ENCODE assay signal across 1 cellular context in genomic region chr4:86977621-86978184, GRCh38.
TF ChIP-seq lines count a peak whose summit lies in the region.

No MANE protein-coding gene starts in this region.

TF ChIP-seq in HEK293, 187 proteins besides CTCF, POLR2A, EP300 and RAD21 (continued from another document and continues in another):
- TF ChIP-seq, protein P1, sequence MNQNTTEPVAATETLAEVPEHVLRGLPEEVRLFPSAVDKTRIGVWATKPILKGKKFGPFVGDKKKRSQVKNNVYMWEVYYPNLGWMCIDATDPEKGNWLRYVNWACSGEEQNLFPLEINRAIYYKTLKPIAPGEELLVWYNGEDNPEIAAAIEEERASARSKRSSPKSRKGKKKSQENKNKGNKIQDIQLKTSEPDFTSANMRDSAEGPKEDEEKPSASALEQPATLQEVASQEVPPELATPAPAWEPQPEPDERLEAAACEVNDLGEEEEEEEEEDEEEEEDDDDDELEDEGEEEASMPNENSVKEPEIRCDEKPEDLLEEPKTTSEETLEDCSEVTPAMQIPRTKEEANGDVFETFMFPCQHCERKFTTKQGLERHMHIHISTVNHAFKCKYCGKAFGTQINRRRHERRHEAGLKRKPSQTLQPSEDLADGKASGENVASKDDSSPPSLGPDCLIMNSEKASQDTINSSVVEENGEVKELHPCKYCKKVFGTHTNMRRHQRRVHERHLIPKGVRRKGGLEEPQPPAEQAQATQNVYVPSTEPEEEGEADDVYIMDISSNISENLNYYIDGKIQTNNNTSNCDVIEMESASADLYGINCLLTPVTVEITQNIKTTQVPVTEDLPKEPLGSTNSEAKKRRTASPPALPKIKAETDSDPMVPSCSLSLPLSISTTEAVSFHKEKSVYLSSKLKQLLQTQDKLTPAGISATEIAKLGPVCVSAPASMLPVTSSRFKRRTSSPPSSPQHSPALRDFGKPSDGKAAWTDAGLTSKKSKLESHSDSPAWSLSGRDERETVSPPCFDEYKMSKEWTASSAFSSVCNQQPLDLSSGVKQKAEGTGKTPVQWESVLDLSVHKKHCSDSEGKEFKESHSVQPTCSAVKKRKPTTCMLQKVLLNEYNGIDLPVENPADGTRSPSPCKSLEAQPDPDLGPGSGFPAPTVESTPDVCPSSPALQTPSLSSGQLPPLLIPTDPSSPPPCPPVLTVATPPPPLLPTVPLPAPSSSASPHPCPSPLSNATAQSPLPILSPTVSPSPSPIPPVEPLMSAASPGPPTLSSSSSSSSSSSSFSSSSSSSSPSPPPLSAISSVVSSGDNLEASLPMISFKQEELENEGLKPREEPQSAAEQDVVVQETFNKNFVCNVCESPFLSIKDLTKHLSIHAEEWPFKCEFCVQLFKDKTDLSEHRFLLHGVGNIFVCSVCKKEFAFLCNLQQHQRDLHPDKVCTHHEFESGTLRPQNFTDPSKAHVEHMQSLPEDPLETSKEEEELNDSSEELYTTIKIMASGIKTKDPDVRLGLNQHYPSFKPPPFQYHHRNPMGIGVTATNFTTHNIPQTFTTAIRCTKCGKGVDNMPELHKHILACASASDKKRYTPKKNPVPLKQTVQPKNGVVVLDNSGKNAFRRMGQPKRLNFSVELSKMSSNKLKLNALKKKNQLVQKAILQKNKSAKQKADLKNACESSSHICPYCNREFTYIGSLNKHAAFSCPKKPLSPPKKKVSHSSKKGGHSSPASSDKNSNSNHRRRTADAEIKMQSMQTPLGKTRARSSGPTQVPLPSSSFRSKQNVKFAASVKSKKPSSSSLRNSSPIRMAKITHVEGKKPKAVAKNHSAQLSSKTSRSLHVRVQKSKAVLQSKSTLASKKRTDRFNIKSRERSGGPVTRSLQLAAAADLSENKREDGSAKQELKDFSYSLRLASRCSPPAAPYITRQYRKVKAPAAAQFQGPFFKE (tag by site-specific recombination; IDR thresholded peaks at IDR 0.05; ENCODE audit: borderline replicate concordance) = no peak
- TF ChIP-seq ZNF184 (tag by site-specific recombination; IDR thresholded peaks at IDR 0.05) = no peak
- TF ChIP-seq ZNF843 (tag by site-specific recombination; IDR thresholded peaks at IDR 0.05) = peak; percentile 46; the same call in 1 of the 2 replicates
- TF ChIP-seq ZBTB49 (tag by site-specific recombination; IDR thresholded peaks at IDR 0.05; ENCODE audit: low read depth) = no peak
- no peak for TF ChIP-seq BCL11B (tag by site-specific recombination; IDR thresholded peaks at IDR 0.05; ENCODE audit: low read depth)
- TF ChIP-seq, protein P2, sequence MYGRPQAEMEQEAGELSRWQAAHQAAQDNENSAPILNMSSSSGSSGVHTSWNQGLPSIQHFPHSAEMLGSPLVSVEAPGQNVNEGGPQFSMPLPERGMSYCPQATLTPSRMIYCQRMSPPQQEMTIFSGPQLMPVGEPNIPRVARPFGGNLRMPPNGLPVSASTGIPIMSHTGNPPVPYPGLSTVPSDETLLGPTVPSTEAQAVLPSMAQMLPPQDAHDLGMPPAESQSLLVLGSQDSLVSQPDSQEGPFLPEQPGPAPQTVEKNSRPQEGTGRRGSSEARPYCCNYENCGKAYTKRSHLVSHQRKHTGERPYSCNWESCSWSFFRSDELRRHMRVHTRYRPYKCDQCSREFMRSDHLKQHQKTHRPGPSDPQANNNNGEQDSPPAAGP (tag by site-specific recombination; IDR thresholded peaks at IDR 0.05) = no peak
- TF ChIP-seq ZNF791 (tag by site-specific recombination; IDR thresholded peaks at IDR 0.05) = no peak
- no peak for TF ChIP-seq ZNF639 (tag by site-specific recombination; IDR thresholded peaks at IDR 0.05)
- TF ChIP-seq ZNF292 (tag by site-specific recombination; IDR thresholded peaks at IDR 0.05; ENCODE audit: borderline replicate concordance, low read depth) = no peak
- no peak for TF ChIP-seq ZNF266 (tag by site-specific recombination; IDR thresholded peaks at IDR 0.05; ENCODE audit: low read depth)
- TF ChIP-seq YY2 (tag by site-specific recombination; IDR thresholded peaks at IDR 0.05) = no peak
- no peak for TF ChIP-seq ZNF18 (tag by site-specific recombination; IDR thresholded peaks at IDR 0.05)
- TF ChIP-seq, protein P3, sequence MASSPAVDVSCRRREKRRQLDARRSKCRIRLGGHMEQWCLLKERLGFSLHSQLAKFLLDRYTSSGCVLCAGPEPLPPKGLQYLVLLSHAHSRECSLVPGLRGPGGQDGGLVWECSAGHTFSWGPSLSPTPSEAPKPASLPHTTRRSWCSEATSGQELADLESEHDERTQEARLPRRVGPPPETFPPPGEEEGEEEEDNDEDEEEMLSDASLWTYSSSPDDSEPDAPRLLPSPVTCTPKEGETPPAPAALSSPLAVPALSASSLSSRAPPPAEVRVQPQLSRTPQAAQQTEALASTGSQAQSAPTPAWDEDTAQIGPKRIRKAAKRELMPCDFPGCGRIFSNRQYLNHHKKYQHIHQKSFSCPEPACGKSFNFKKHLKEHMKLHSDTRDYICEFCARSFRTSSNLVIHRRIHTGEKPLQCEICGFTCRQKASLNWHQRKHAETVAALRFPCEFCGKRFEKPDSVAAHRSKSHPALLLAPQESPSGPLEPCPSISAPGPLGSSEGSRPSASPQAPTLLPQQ (tag by site-specific recombination; IDR thresholded peaks at IDR 0.05) = no peak
- TF ChIP-seq ZNF426 (tag by site-specific recombination; IDR thresholded peaks at IDR 0.05) = no peak
- no peak for TF ChIP-seq ZNF16 (tag by site-specific recombination; IDR thresholded peaks at IDR 0.05; ENCODE audit: low read depth)
- TF ChIP-seq ZNF140 (tag by site-specific recombination; IDR thresholded peaks at IDR 0.05) = no peak
- TF ChIP-seq PBX3 (CRISPR knock-in tag; IDR thresholded peaks at IDR 0.05) = no peak
- no peak for TF ChIP-seq ZNF704 (tag by site-specific recombination; IDR thresholded peaks at IDR 0.05)
- no peak for TF ChIP-seq ZNF433 (tag by site-specific recombination; IDR thresholded peaks at IDR 0.05; ENCODE audit: low read depth)
- TF ChIP-seq ZNF488 (tag by site-specific recombination; IDR thresholded peaks at IDR 0.05) = no peak
- TF ChIP-seq ZNF785 (tag by site-specific recombination; IDR thresholded peaks at IDR 0.05) = no peak
- TF ChIP-seq ZNF341 (tag by site-specific recombination; IDR thresholded peaks at IDR 0.05; ENCODE audit: low read depth) = no peak
- TF ChIP-seq ZNF529 (tag by site-specific recombination; IDR thresholded peaks at IDR 0.05; ENCODE audit: insufficient replicate concordance) = no peak
- no peak for TF ChIP-seq ZNF707 (tag by site-specific recombination; IDR thresholded peaks at IDR 0.05)
- no peak for TF ChIP-seq ZBTB44 (tag by site-specific recombination; IDR thresholded peaks at IDR 0.05)
- no peak for TF ChIP-seq ZNF324 (tag by site-specific recombination; IDR thresholded peaks at IDR 0.05)
- TF ChIP-seq ZNF416 (tag by site-specific recombination; IDR thresholded peaks at IDR 0.05) = no peak
- TF ChIP-seq ZBTB21 (tag by site-specific recombination; IDR thresholded peaks at IDR 0.05) = no peak
- peak; percentile 89 for TF ChIP-seq ZBTB17 (tag by site-specific recombination; IDR thresholded peaks at IDR 0.05)
- no peak for TF ChIP-seq ZNF23 (tag by site-specific recombination; IDR thresholded peaks at IDR 0.05; ENCODE audit: borderline replicate concordance)
- TF ChIP-seq ZFHX2 (tag by site-specific recombination; conservative IDR thresholded peaks at IDR 0.05) = peak; percentile 81
- no peak for TF ChIP-seq ZNF391 (tag by site-specific recombination; IDR thresholded peaks at IDR 0.05; ENCODE audit: borderline replicate concordance, low read depth)
- TF ChIP-seq ZNF585B (tag by site-specific recombination; IDR thresholded peaks at IDR 0.05) = no peak
- no peak for TF ChIP-seq ZNF10 (tag by site-specific recombination; IDR thresholded peaks at IDR 0.05)
- TF ChIP-seq HOXA7 (CRISPR knock-in tag; IDR thresholded peaks at IDR 0.05; ENCODE audit: borderline replicate concordance) = no peak
- no peak for TF ChIP-seq ZNF558 (tag by site-specific recombination; IDR thresholded peaks at IDR 0.05)
- TF ChIP-seq ZNF610 (tag by site-specific recombination; IDR thresholded peaks at IDR 0.05; ENCODE audit: borderline replicate concordance) = no peak
- TF ChIP-seq BCL11A (tag by site-specific recombination; IDR thresholded peaks at IDR 0.05; ENCODE audit: low read depth) = no peak
- no peak for TF ChIP-seq ZNF37A (tag by site-specific recombination; IDR thresholded peaks at IDR 0.05)
- no peak for TF ChIP-seq KLF1 (tag by site-specific recombination; IDR thresholded peaks at IDR 0.05)
- TF ChIP-seq ZNF660 (tag by site-specific recombination; IDR thresholded peaks at IDR 0.05) = no peak
- TF ChIP-seq IKZF3 (tag by site-specific recombination; IDR thresholded peaks at IDR 0.05) = no peak
- peak; percentile 74 for TF ChIP-seq ZNF600 (tag by site-specific recombination; IDR thresholded peaks at IDR 0.05)
